In the genomic region with DNA sequence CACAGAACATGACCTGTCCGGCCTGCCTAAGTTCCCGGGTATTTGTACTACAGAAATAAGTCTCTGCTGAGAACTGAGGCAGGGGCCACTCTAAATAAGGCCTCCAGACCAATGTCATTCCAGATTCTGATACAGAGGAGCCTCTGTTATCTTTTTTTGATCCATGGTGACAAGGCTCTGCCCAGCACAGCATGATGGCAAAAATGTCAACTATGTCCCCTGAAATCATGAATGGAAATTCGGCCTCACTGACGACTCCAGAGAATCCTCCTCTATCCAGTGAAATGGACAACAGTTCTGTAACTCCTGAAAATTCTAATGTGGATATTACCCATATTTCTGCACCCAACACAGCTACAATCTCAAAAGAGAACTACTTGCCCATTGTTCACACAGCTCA, we compare ENCODE assay signal across 31 cellular contexts.
"Had no signal": no experiment of that assay in that cellular context is flagged by ENCODE, and none has a peak within 500 bp of the region (broad histone marks: within the 10 kb centered on the region; RNA-seq: fewer than 3 reads in every experiment).

No MANE protein-coding gene starts in this region.

- H3K4me3 ChIP-seq: adrenal gland, body of pancreas, breast epithelium had no signal

- DNase-seq: activated B cell treated with CpG ODN at 0.5 μM for 24 hours; activated CD4-positive, alpha-beta memory T cell treated with anti-CD3 and anti-CD28 coated beads for 36 hours; activated CD4-positive, alpha-beta T cell treated with anti-CD3 and anti-CD28 coated beads for 4 hours; activated CD4-positive, alpha-beta T cell treated with anti-CD3 and anti-CD28 coated beads, Interleukin-2, amount 10 ng/mL, durations not matched to agents 24 days and 14 days; activated CD4-positive, alpha-beta T cell treated with anti-CD3 and anti-CD28 coated beads, Interleukin-2, amount 50 U/mL, for 1 hour; activated CD4-positive, alpha-beta T cell treated with anti-CD3 and anti-CD28 coated beads, Interleukin-2, amount 50 U/mL, for 4 hours; activated CD4-positive, CD25-positive, alpha-beta regulatory T cell treated with anti-CD3 and anti-CD28 coated beads, Interleukin-2, amount 50 U/mL, for 72 hours; activated CD8-positive, alpha-beta memory T cell treated with anti-CD3 and anti-CD28 coated beads, Interleukin-2, amount 50 U/mL, for 4 hours; activated CD8-positive, alpha-beta T cell treated with anti-CD3 and anti-CD28 coated beads for 36 hours; activated effector memory CD4-positive, alpha-beta T cell treated with anti-CD3 and anti-CD28 coated beads, Interleukin-2, amount 50 U/mL, for 16 hours; activated gamma-delta T cell treated with Interleukin-2 at 50 U/mL for 16 hours; activated naive CD4-positive, alpha-beta T cell; activated naive CD4-positive, alpha-beta T cell treated with anti-CD3 and anti-CD28 coated beads for 36 hours; activated naive CD4-positive, alpha-beta T cell treated with anti-CD3 and anti-CD28 coated beads, Interleukin-2, amount 50 U/mL, for 16 hours; activated naive CD8-positive, alpha-beta T cell treated with anti-CD3 and anti-CD28 coated beads for 36 hours; activated T-cell treated with anti-CD3 and anti-CD28 coated beads for 4 hours; activated T-cell treated with anti-CD3 and anti-CD28 coated beads, Interleukin-2, amount 50 U/mL, for 1 hour; activated T-cell treated with anti-CD3 and anti-CD28 coated beads, Interleukin-2, amount 50 U/mL, for 4 hours; activated T-cell treated with anti-CD3 and anti-CD28 coated beads, Interleukin-2, amount 50 U/mL, for 72 hours; adrenal gland; amniotic stem cell; aorta; body of pancreas; brain microvascular endothelial cell; central memory CD4-positive, alpha-beta T cell; T-cell; T-helper 17 cell had no signal

- H3K36me3 ChIP-seq: adrenal gland, brain microvascular endothelial cell, breast epithelium had no signal

- FAIRE-seq: astrocyte, TTC549 had no signal

- H3K27ac ChIP-seq: adrenal gland, body of pancreas, brain microvascular endothelial cell, breast epithelium, VCaP had no signal

- H3K9me3 ChIP-seq: adrenal gland, body of pancreas, breast epithelium had no signal

- H3K27me3 ChIP-seq: adrenal gland, body of pancreas, brain microvascular endothelial cell, breast epithelium had no signal

- H3K4me1 ChIP-seq: adrenal gland, body of pancreas, breast epithelium had no signal
